Comparison of ENCODE assay signal across 15 cellular contexts in the genomic region with DNA sequence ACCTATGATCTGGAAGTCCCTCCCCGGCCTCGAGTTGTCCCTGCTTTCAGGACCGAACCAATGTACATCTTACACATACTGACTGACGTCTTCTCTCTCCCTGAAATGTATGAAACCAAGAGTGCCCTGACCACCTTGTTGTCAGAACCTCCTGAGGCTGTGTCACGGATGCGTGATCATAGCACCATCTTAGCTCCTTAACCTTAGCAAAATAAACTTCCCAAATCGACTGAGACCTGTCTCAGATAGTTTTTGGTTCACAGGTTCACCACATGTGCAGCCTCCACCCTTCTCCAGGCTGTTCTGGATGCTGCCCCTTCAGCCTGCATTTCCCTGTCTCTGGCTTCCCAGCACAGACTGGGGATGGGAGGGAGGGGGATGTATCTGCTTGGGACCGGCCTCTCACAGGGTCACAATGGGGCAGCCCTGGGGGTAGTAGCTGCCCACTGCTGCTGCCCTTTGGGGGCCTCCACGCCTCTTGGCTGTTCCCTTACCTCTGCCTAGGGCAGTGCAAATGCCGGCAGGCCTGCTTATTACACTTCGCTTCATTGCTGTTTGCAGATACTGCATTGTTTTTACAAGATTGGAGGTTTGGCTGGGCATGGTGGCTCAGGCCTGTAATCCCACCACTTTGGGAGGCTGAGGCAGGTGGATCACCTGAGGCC.
DNase-seq lines count a peak whose midpoint lies in the region; TF ChIP-seq lines count a peak whose summit lies in the region.
"Had no signal": no experiment of that assay in that cellular context is flagged by ENCODE, and none has a peak within 500 bp of the region (broad histone marks: within the 10 kb centered on the region; RNA-seq: fewer than 3 reads in every experiment).

No MANE protein-coding gene starts in this region.

- DNase-seq in chondrocyte (ENCODE audit: low spot score) (peak; percentile 63), neuronal stem cell (ENCODE audit: low spot score) (no peak), spleen (peak; percentile 33), NCI-H748 (lab: John Stamatoyannopoulos, UW; ENCODE audit: unreplicated experiment) (no peak), activated T-cell treated with anti-CD3 and anti-CD28 coated beads for 4 hours (no peak)
- DNase-seq in activated naive CD4-positive, alpha-beta T cell treated with Interleukin-2 at 50 U/mL for 16 hours, result no peak
- DNase-seq in activated CD4-positive, alpha-beta memory T cell treated with anti-CD3 and anti-CD28 coated beads for 36 hours, result no peak
- DNase-seq: C1 segment of cervical spinal cord; CD4-positive, alpha-beta memory T cell; COR-L47; DMS153; DND-41; GM23248; H7; HCEC 1CT had no signal

- no peaks in the 10 kb centered on the region for H3K36me3 ChIP-seq in neuronal stem cell (replicated peaks in 1 of 2; ENCODE audit: control insufficient read depth in 2 of 2, insufficient read depth in 2 of 2, low read length in 2 of 2)
- no peaks in the 10 kb centered on the region for H3K36me3 ChIP-seq in spleen

- TF ChIP-seq CTCF in chondrocyte (IDR thresholded peaks at IDR 0.05) (no peak), spleen (IDR thresholded peaks at IDR 0.05 in 8 of 11, conservative IDR thresholded peaks at IDR 0.05 in 3 of 11) (no peak)

- H3K9me3 Mint-ChIP-seq in chondrocyte (ENCODE audit: low read depth), result no peaks in the 10 kb centered on the region
- H3K9me3 Mint-ChIP-seq in activated CD4-positive, alpha-beta memory T cell treated with anti-CD3 and anti-CD28 coated beads for 36 hours, result no peaks in the 10 kb centered on the region
- H3K9me3 Mint-ChIP-seq: CD4-positive, alpha-beta memory T cell had no signal

- peak overlapping the region; percentile 8 for H3K4ac ChIP-seq in neuronal stem cell (ENCODE audit: low read length)

- intact Hi-C loops in spleen (cut with DNase I; ENCODE audit: low total_unique reads), result no loop called here
- intact Hi-C loops in activated CD4-positive, alpha-beta memory T cell treated with anti-CD3 and anti-CD28 coated beads for 36 hours (cut with micrococcal nuclease), result no loop called here

- H2BK120ac ChIP-seq in neuronal stem cell (ENCODE audit: low read depth, low read length), result no peak overlapping the region

- H2AK5ac ChIP-seq in neuronal stem cell (ENCODE audit: low read depth, low read length), result no peak overlapping the region

- no peak overlapping the region for H3K4me3 Mint-ChIP-seq in chondrocyte (ENCODE audit: unreplicated experiment)
- no peak overlapping the region for H3K4me3 Mint-ChIP-seq in activated CD4-positive, alpha-beta memory T cell treated with anti-CD3 and anti-CD28 coated beads for 36 hours
- H3K4me3 Mint-ChIP-seq: CD4-positive, alpha-beta memory T cell had no signal

- TF ChIP-seq POLR2A in spleen (IDR thresholded peaks at IDR 0.05), result no peak

- H3K14ac ChIP-seq in neuronal stem cell (ENCODE audit: low read length), result no peak overlapping the region

- CTCF ChIA-PET in activated CD4-positive, alpha-beta memory T cell treated with anti-CD3 and anti-CD28 coated beads for 36 hours (lab: Charles Lee), result interaction anchor here (0.6 kb wide), 1 partner anchor 59 kb away, joined by 3 read pairs; no protein-coding TSS in a partner anchor

- no peak overlapping the region for H4K91ac ChIP-seq in neuronal stem cell (ENCODE audit: low read depth, low read length, poor library complexity)

- H3K27ac ChIP-seq in neuronal stem cell (replicated peaks; ENCODE audit: low read length), result no peak overlapping the region
- H3K27ac ChIP-seq in spleen, result no peak overlapping the region
- H3K27ac ChIP-seq: GM23248 had no signal

- no peak overlapping the region for H2BK15ac ChIP-seq in neuronal stem cell (ENCODE audit: low read length)

- H3K4me1 Mint-ChIP-seq in chondrocyte (ENCODE audit: low read depth), result no peaks in the 10 kb centered on the region
- peaks cover 4% of the 10 kb centered on the region for H3K4me1 Mint-ChIP-seq in activated CD4-positive, alpha-beta memory T cell treated with anti-CD3 and anti-CD28 coated beads for 36 hours (ENCODE audit: low read depth)
- H3K4me1 Mint-ChIP-seq: CD4-positive, alpha-beta memory T cell had no signal

- H3K4me1 ChIP-seq in neuronal stem cell (ENCODE audit: control insufficient read depth in 2 of 2, insufficient read depth in 1 of 2, low read depth in 1 of 2, low read length in 2 of 2), result peaks cover 0 to 4% of the 10 kb centered on the region in 2 donors
- no peaks in the 10 kb centered on the region for H3K4me1 ChIP-seq in spleen

- H3K4me3 ChIP-seq in neuronal stem cell (ENCODE audit: low read length in 2 of 2), result peak overlapping the region in 1 of 2 donors; percentile 33
- H3K4me3 ChIP-seq in spleen, result no peak overlapping the region
- H3K4me3 ChIP-seq: GM23248 had no signal

- H3K27ac Mint-ChIP-seq in chondrocyte (ENCODE audit: unreplicated experiment), result no peak overlapping the region
- H3K27ac Mint-ChIP-seq in activated CD4-positive, alpha-beta memory T cell treated with anti-CD3 and anti-CD28 coated beads for 36 hours, result no peak overlapping the region
- H3K27ac Mint-ChIP-seq: CD4-positive, alpha-beta memory T cell had no signal

- no peaks in the 10 kb centered on the region for H3K36me3 Mint-ChIP-seq in chondrocyte (ENCODE audit: low read depth)
- H3K36me3 Mint-ChIP-seq in activated CD4-positive, alpha-beta memory T cell treated with anti-CD3 and anti-CD28 coated beads for 36 hours, result no peaks in the 10 kb centered on the region
- H3K36me3 Mint-ChIP-seq: CD4-positive, alpha-beta memory T cell had no signal

- peaks cover 0 to 14% (median 0%) of the 10 kb centered on the region in 3 experiments for H3K27me3 ChIP-seq in neuronal stem cell (ENCODE audit: control insufficient read depth in 3 of 3, insufficient read depth in 3 of 3, low read depth in 1 of 3, low read length in 3 of 3)
- no peaks in the 10 kb centered on the region for H3K27me3 ChIP-seq in spleen (replicated peaks in 1 of 7)

- no CpG with 5 or more reads among the region's 11 CpGs for WGBS in neuronal stem cell (ENCODE audit: extremely low coverage in 2 of 2, insufficient read length in 2 of 2, insufficient replicate concordance in 1 of 2), 2 donors
- 82 to 94% (median 87%) methylated on average over 10 to 11 of the region's 11 CpGs for WGBS in spleen, 5 donors

- no peak overlapping the region for H3K4me2 ChIP-seq in neuronal stem cell (ENCODE audit: insufficient read depth, low read length, poor library complexity, severe bottlenecking)

- H2AFZ ChIP-seq in neuronal stem cell (ENCODE audit: low read length), result no peak overlapping the region
- H2AFZ ChIP-seq: GM23248 had no signal

- POLR2A ChIA-PET in activated CD4-positive, alpha-beta memory T cell treated with anti-CD3 and anti-CD28 coated beads for 36 hours (lab: Charles Lee), result no interaction called here

- H3K9ac ChIP-seq in neuronal stem cell (ENCODE audit: low read depth, low read length, poor library complexity), result no peak overlapping the region
- H3K9ac ChIP-seq: GM23248 had no signal

- H3K23ac ChIP-seq in neuronal stem cell (ENCODE audit: low read depth, low read length, poor library complexity), result no peak overlapping the region

- H2BK5ac ChIP-seq in neuronal stem cell (ENCODE audit: low read length), result no peak overlapping the region

- H4K8ac ChIP-seq in neuronal stem cell (ENCODE audit: low read depth, low read length), result no peak overlapping the region

- H3K18ac ChIP-seq in neuronal stem cell (ENCODE audit: low read length), result no peak overlapping the region

- no peaks in the 10 kb centered on the region for H3K79me1 ChIP-seq in neuronal stem cell (ENCODE audit: low read depth, low read length)

- no peak overlapping the region for H2BK12ac ChIP-seq in neuronal stem cell (ENCODE audit: low read length)

- H3K9me3 ChIP-seq in neuronal stem cell (replicated peaks in 1 of 2; ENCODE audit: control insufficient read depth in 2 of 2, insufficient read depth in 1 of 2, low read depth in 1 of 2, low read length in 2 of 2), result no peaks in the 10 kb centered on the region
- no peaks in the 10 kb centered on the region for H3K9me3 ChIP-seq in spleen

- peaks cover 6% of the 10 kb centered on the region for H3K27me3 Mint-ChIP-seq in chondrocyte (ENCODE audit: low read depth)
- H3K27me3 Mint-ChIP-seq in activated CD4-positive, alpha-beta memory T cell treated with anti-CD3 and anti-CD28 coated beads for 36 hours, result no peaks in the 10 kb centered on the region
- H3K27me3 Mint-ChIP-seq: CD4-positive, alpha-beta memory T cell had no signal

Comparison
In these comparisons a context has a peak if more than half of its experiments do, and no peak if none do; other contexts are left out.
1. DNase-seq: peak in chondrocyte (single experiment) and spleen (single experiment); none in neuronal stem cell (single experiment), NCI-H748 (single experiment), activated naive CD4-positive, alpha-beta T cell treated with Interleukin-2 at 50 U/mL for 16 hours (single experiment), activated CD4-positive, alpha-beta memory T cell treated with anti-CD3 and anti-CD28 coated beads for 36 hours (single experiment) and activated T-cell treated with anti-CD3 and anti-CD28 coated beads for 4 hours (single experiment).